ENCODE assay signal across 1 cellular context in genomic region chr7:35736725-35737124, GRCh38.
TF ChIP-seq lines count a peak whose summit lies in the region.

No MANE protein-coding gene starts in this region.

TF ChIP-seq in HepG2, 621 proteins besides CTCF, POLR2A, EP300 and RAD21 (continued from another document and continues in another):
- TF ChIP-seq CEBPZ (IDR thresholded peaks at IDR 0.05; ENCODE audit: low read length) (no peak), ZNF749 (CRISPR knock-in tag; IDR thresholded peaks at IDR 0.05; ENCODE audit: borderline replicate concordance) (no peak), RFXAP (CRISPR knock-in tag; IDR thresholded peaks at IDR 0.05; ENCODE audit: borderline replicate concordance) (no peak), NFYB (CRISPR knock-in tag; IDR thresholded peaks at IDR 0.05) (no peak), KMT2A (CRISPR knock-in tag; IDR thresholded peaks at IDR 0.05) (no peak), THAP11 (CRISPR knock-in tag; IDR thresholded peaks at IDR 0.05) (no peak), FOXP1 (IDR thresholded peaks at IDR 0.05) (no peak), FOXP1 (CRISPR knock-in tag; IDR thresholded peaks at IDR 0.05) (peak; percentile 50; the same call in 1 of the 2 replicates), ZNF780A (CRISPR knock-in tag; IDR thresholded peaks at IDR 0.05) (no peak), PRDM10 (CRISPR knock-in tag; IDR thresholded peaks at IDR 0.05; ENCODE audit: low read depth) (no peak), ZNF10 (CRISPR knock-in tag; IDR thresholded peaks at IDR 0.05; ENCODE audit: borderline replicate concordance, low read depth) (no peak), TBX2 (CRISPR knock-in tag; IDR thresholded peaks at IDR 0.05; ENCODE audit: borderline replicate concordance) (no peak), PHF5A (CRISPR knock-in tag; IDR thresholded peaks at IDR 0.05; ENCODE audit: low read depth, unreplicated experiment) (no peak), ZNF607 (CRISPR knock-in tag; IDR thresholded peaks at IDR 0.05; ENCODE audit: borderline replicate concordance) (no peak), HNF1A (IDR thresholded peaks at IDR 0.05; ENCODE audit: low read depth) (no peak), HNF1A (CRISPR knock-in tag; IDR thresholded peaks at IDR 0.05; ENCODE audit: borderline replicate concordance) (no peak), ZNF160 (CRISPR knock-in tag; IDR thresholded peaks at IDR 0.05) (no peak), SMARCC2 (IDR thresholded peaks at IDR 0.05) (no peak), ZSCAN5A (CRISPR knock-in tag; IDR thresholded peaks at IDR 0.05; ENCODE audit: borderline replicate concordance) (no peak), CEBPB (IDR thresholded peaks at IDR 0.05; ENCODE audit: borderline replicate concordance, low read depth, low read length) (peak; percentile 97), DPF2 (CRISPR knock-in tag; IDR thresholded peaks at IDR 0.05; ENCODE audit: borderline replicate concordance, low read depth) (no peak), ZNF570 (CRISPR knock-in tag; IDR thresholded peaks at IDR 0.05; ENCODE audit: borderline replicate concordance) (no peak), ZNF503 (CRISPR knock-in tag; IDR thresholded peaks at IDR 0.05) (no peak), PAXIP1 (CRISPR knock-in tag; conservative IDR thresholded peaks at IDR 0.05) (peak; percentile 67), HMGXB3 (CRISPR knock-in tag; IDR thresholded peaks at IDR 0.05; ENCODE audit: borderline replicate concordance) (0 out of 2 replicates have a peak, but pooled peaks have one; percentile 47), MYPOP (CRISPR knock-in tag; IDR thresholded peaks at IDR 0.05) (no peak), KMT2B (CRISPR knock-in tag; IDR thresholded peaks at IDR 0.05) (no peak), MTA3 (CRISPR knock-in tag; IDR thresholded peaks at IDR 0.05) (no peak), HNRNPL (IDR thresholded peaks at IDR 0.05; ENCODE audit: low read depth, low read length) (no peak), KDM5A (IDR thresholded peaks at IDR 0.05; ENCODE audit: borderline replicate concordance, low read length) (no peak)
